In the genomic region with DNA sequence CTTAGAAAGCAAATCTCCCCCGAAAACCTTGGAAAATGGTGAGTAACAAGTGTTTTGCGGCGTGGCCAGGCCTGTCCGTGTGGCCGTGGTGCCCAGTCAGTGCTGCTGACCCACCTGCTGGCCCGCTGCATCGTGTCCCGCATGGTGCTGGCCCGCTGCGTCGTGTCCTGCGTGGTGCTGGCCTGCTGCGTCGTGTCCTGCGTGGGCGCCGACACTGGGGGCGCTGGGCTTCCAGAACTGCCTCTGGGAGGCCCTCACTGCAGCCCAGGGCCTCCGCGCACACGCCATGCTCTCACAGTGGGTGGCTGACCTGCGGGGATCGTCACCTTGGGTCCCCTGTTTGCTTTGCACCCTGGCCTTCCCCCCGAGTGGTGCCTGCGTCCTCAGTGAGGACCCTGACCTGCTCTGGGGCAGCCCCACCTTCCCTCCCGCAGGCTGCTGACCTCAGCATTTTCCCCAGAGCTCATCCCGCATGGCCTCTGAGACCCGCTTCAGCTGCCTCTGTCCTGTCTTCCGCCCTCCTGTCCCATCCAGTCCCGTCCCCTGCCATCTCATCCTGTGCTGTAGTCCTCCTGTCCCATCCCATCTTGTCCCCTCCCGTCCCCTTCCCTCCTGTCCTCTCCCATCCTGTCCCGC, we compare ENCODE assay signal across 23 cellular contexts. TPM values are rescaled to one million over a fixed set of nuclear protein-coding genes. Genes with fewer than 3 reads are reported as not detected.
A peak's percentile ranks its signal among the peaks of the same experiment; 100 is the strongest.
DNase-seq lines count a peak whose midpoint lies in the region; FAIRE-seq and TF ChIP-seq lines count a peak whose summit lies in the region.
"Had no signal": no experiment of that assay in that cellular context is flagged by ENCODE, and none has a peak within 500 bp of the region (broad histone marks: within the 10 kb centered on the region; RNA-seq: fewer than 3 reads in every experiment).

No MANE protein-coding gene starts in this region.

- no peaks in the 10 kb centered on the region for H3K27me3 Mint-ChIP-seq in astrocyte (ENCODE audit: low read depth, unreplicated experiment)
- H3K27me3 Mint-ChIP-seq: IgD-negative memory B cell, progenitor cell of endocrine pancreas had no signal

- no peak overlapping the region for H3K4me3 Mint-ChIP-seq in astrocyte (ENCODE audit: unreplicated experiment)
- H3K4me3 Mint-ChIP-seq: nephron progenitor cell had no signal

- peak overlapping the region in 7 of 11 experiments; percentile 81 to 94 (median 89); a peak in 14 of 22 replicates for H3K4me2 ChIP-seq in BLaER1 treated with 17β-estradiol and CSF1 and Interleukin-3, amounts not matched to agents 10 nM and 100 nM
- H3K4me2 ChIP-seq in astrocyte (ENCODE audit: low read length), result no peak overlapping the region

- H3K27ac Mint-ChIP-seq in astrocyte (ENCODE audit: unreplicated experiment), result peak overlapping the region; percentile 1
- H3K27ac Mint-ChIP-seq: progenitor cell of endocrine pancreas had no signal

- no peak for FAIRE-seq in astrocyte (lab: Jason Lieb, UNC)

- H3K36me3 ChIP-seq in BLaER1 treated with 17β-estradiol and CSF1 and Interleukin-3, amounts not matched to agents 10 nM and 100 nM, result peaks cover 61 to 79% (median 68%) of the 10 kb centered on the region in 11 experiments
- H3K36me3 ChIP-seq in astrocyte (ENCODE audit: insufficient read depth, low read length), result peaks cover 6% of the 10 kb centered on the region

- peak overlapping the region in 6 of 11 experiments; percentile 3 to 74 (median 42); a peak in 8 of 22 replicates for H3K9ac ChIP-seq in BLaER1 treated with 17β-estradiol and CSF1 and Interleukin-3, amounts not matched to agents 10 nM and 100 nM
- no peak overlapping the region for H3K9ac ChIP-seq in astrocyte (ENCODE audit: low read length)

- no peak overlapping the region for H2AFZ ChIP-seq in astrocyte (ENCODE audit: low read depth, low read length)

- H3K79me2 ChIP-seq in astrocyte (ENCODE audit: insufficient read depth, low read length), result no peaks in the 10 kb centered on the region

- DNase-seq in astrocyte (ENCODE audit: low read depth), result no peak
- DNase-seq in NCI-H1436 treated with DMSO at 0.1 percent for 48 hours (lab: John Stamatoyannopoulos, UW), result no peak
- DNase-seq in NCI-H2227 (lab: John Stamatoyannopoulos, UW; ENCODE audit: unreplicated experiment), result no peak
- DNase-seq: activated CD4-positive, alpha-beta T cell treated with anti-CD3 and anti-CD28 coated beads for 48 hours; activated naive CD4-positive, alpha-beta T cell treated with anti-CD3 and anti-CD28 coated beads, Interleukin-2, amount 50 U/mL, for 16 hours; activated T-cell treated with anti-CD3 and anti-CD28 coated beads for 4 hours; colonic mucosa; foreskin keratinocyte; hypothalamus; kidney glomerular epithelial cell; NCI-H187 treated with DMSO at 0.1 percent for 48 hours; NCI-H446; nephron progenitor cell; NK-92 treated with Interleukin-12 subunit alpha and Interleukin-12 subunit beta, amount 100 ng/mL, for 24 hours; stimulated activated CD4-positive, alpha-beta T cell treated with anti-CD3 and anti-CD28 coated beads, Interleukin-4, amount 100 ng/mL, for 1 hour had no signal

- peak overlapping the region in 4 of 11 experiments; percentile 13 to 79 (median 74); a peak in 6 of 22 replicates for H3K27ac ChIP-seq in BLaER1 treated with 17β-estradiol and CSF1 and Interleukin-3, amounts not matched to agents 10 nM and 100 nM
- no peak overlapping the region for H3K27ac ChIP-seq in astrocyte (ENCODE audit: low read depth, low read length)
- H3K27ac ChIP-seq: colonic mucosa, foreskin keratinocyte had no signal

- peaks cover 88 to 100% (median 97%) of the 10 kb centered on the region in 11 experiments for H4K20me1 ChIP-seq in BLaER1 treated with 17β-estradiol and CSF1 and Interleukin-3, amounts not matched to agents 10 nM and 100 nM
- H4K20me1 ChIP-seq in astrocyte (ENCODE audit: insufficient read depth, low read length), result peaks cover 19% of the 10 kb centered on the region

- peaks cover 8% of the 10 kb centered on the region for H3K36me3 Mint-ChIP-seq in astrocyte (ENCODE audit: low read depth, unreplicated experiment)

- H3K4me1 Mint-ChIP-seq in astrocyte (ENCODE audit: low read depth, unreplicated experiment), result no peaks in the 10 kb centered on the region
- H3K4me1 Mint-ChIP-seq: nephron progenitor cell had no signal

- H3K4me1 ChIP-seq in BLaER1 treated with 17β-estradiol and CSF1 and Interleukin-3, amounts not matched to agents 10 nM and 100 nM, result peaks cover 50 to 100% (median 98%) of the 10 kb centered on the region in 10 experiments
- H3K4me1 ChIP-seq in astrocyte (ENCODE audit: insufficient read depth, low read length), result peaks cover 8% of the 10 kb centered on the region
- H3K4me1 ChIP-seq: colonic mucosa, foreskin keratinocyte had no signal

- H3K4me3 ChIP-seq in BLaER1 treated with 17β-estradiol and CSF1 and Interleukin-3, amounts not matched to agents 10 nM and 100 nM, result no peak overlapping the region
- H3K4me3 ChIP-seq in astrocyte (ENCODE audit: insufficient read depth, low read depth, low read length), result no peak overlapping the region
- H3K4me3 ChIP-seq: colonic mucosa, skin epidermis had no signal

- H3K9me3 ChIP-seq in BLaER1 treated with 17β-estradiol and CSF1 and Interleukin-3, amounts not matched to agents 10 nM and 100 nM (replicated peaks in 1 of 11), result no peaks in the 10 kb centered on the region
- no peaks in the 10 kb centered on the region for H3K9me3 ChIP-seq in astrocyte (ENCODE audit: insufficient read depth, low read depth, low read length)
- H3K9me3 ChIP-seq: colonic mucosa had no signal

- no peaks in the 10 kb centered on the region for H3K9me3 Mint-ChIP-seq in astrocyte (ENCODE audit: unreplicated experiment)
- H3K9me3 Mint-ChIP-seq: IgD-negative memory B cell, nephron progenitor cell had no signal

- no peak for TF ChIP-seq CTCF in astrocyte (IDR thresholded peaks at IDR 0.05; ENCODE audit: insufficient read depth, low read depth, low read length)

- H3K27me3 ChIP-seq in BLaER1 treated with 17β-estradiol and CSF1 and Interleukin-3, amounts not matched to agents 10 nM and 100 nM, result peaks cover 0 to 12% (median 0%) of the 10 kb centered on the region in 11 experiments; a peak in 1 of 22 replicates
- H3K27me3 ChIP-seq in astrocyte (ENCODE audit: insufficient read depth, low read length), result no peaks in the 10 kb centered on the region
- H3K27me3 ChIP-seq: colonic mucosa, foreskin keratinocyte had no signal

RNA-seq across cellular contexts. Expression of a gene that starts 10.6 kb away (rescaled TPM):
- 69.9 and 78.3 TPM in 2 replicates for total RNA-seq in astrocyte

RNA-seq across cellular contexts. Expression of a gene that starts 11.1 kb away (rescaled TPM):
- 76.6 and 83.2 TPM in 2 replicates for total RNA-seq in astrocyte

RNA-seq across cellular contexts. Expression of a gene that starts 23.6 kb away (rescaled TPM):
- 3.5 and 4.6 TPM in 2 replicates for total RNA-seq in astrocyte

RNA-seq across cellular contexts. Expression of a gene that starts 30.7 kb away (rescaled TPM):
- total RNA-seq in astrocyte, result 0.36 and 1.3 TPM in 2 replicates
- total RNA-seq: foreskin keratinocyte, H4, mesenteric fat pad, temporal lobe had no signal

RNA-seq across cellular contexts. Expression of a gene that starts 56.4 kb away (rescaled TPM):
- total RNA-seq in astrocyte, result 0.18 TPM in 1 of 2 replicates, not detected in the other
- total RNA-seq: Daoy, foreskin keratinocyte, progenitor cell of endocrine pancreas had no signal
